8 cellular contexts compared by ENCODE assay signal in genomic region chr15:66293419-66294156, GRCh38. TPM values are rescaled to one million over a fixed set of nuclear protein-coding genes. Genes with fewer than 3 reads are reported as not detected.
A peak's percentile ranks its signal among the peaks of the same experiment; 100 is the strongest.
DNase-seq lines count a peak whose midpoint lies in the region; ATAC-seq and TF ChIP-seq lines count a peak whose summit lies in the region.

Gene DIS3L, plus strand, starts transcription at chr15:66293568. Its CDS starts 29 bp downstream, at chr15:66293597.

- H3K9me3 ChIP-seq in PC-3 (ENCODE audit: low read length) (no peaks in the 10 kb centered on the region), esophagus muscularis mucosa (no peaks in the 10 kb centered on the region)

- no peaks in the 10 kb centered on the region for H3K9me3 Mint-ChIP-seq in activated T-cell treated with anti-CD3 and anti-CD28 coated beads, Interleukin-2, amount 50 U/mL, for 24 hours
- H3K9me3 Mint-ChIP-seq in naive B cell, result no peaks in the 10 kb centered on the region
- H3K9me3 Mint-ChIP-seq in stimulated activated naive B cell treated with anti-CD40 and anti-IgM and Interleukin-4, amounts not matched to agents 10 μg/mL and 1 μg/mL and 100 μg/mL, for 72 hours, result no peaks in the 10 kb centered on the region

- H2AFZ ChIP-seq in PC-3 (ENCODE audit: low read length), result peak within 1 kb of the TSS; percentile 89

- H3K27me3 ChIP-seq in PC-3 (ENCODE audit: low read length), result no peaks in the 10 kb centered on the region
- H3K27me3 ChIP-seq in esophagus muscularis mucosa, result no peaks in the 10 kb centered on the region

- H3K4me3 ChIP-seq in AG10803 (ENCODE audit: low read length) (peak within 1 kb of the TSS; percentile 70), PC-3 (ENCODE audit: low read length) (peak within 1 kb of the TSS; percentile 86), esophagus muscularis mucosa (peak within 1 kb of the TSS; percentile 65 to 83 (median 72))

- no peaks in the 10 kb centered on the region for H3F3A ChIP-seq in PC-3 (ENCODE audit: low read length, unreplicated experiment)

- 0% methylated on average over 11 of the region's 92 CpGs for WGBS in esophagus muscularis mucosa

- TF ChIP-seq EP300 in esophagus muscularis mucosa (IDR thresholded peaks at IDR 0.05), result no peak

- DNase-seq in AG10803 (ENCODE audit: low read depth), result peak; percentile 48
- DNase-seq in PC-3, result peak; percentile 59
- DNase-seq in activated T-cell treated with anti-CD3 and anti-CD28 coated beads, Interleukin-2, amount 50 U/mL, for 24 hours, result peak; percentile 84
- no peak for DNase-seq in esophagus muscularis mucosa (ENCODE audit: extremely low spot score)
- peak; percentile 70 for DNase-seq in naive B cell
- DNase-seq in stimulated activated naive B cell treated with anti-CD40 and anti-IgM and Interleukin-4, amounts not matched to agents 10 μg/mL and 1 μg/mL and 100 μg/mL, for 72 hours, result peak; percentile 60

- H3K36me3 ChIP-seq in PC-3 (ENCODE audit: low read depth, low read length) (peaks cover 2% of the 10 kb centered on the region; the same call in 1 of the 2 replicates), esophagus muscularis mucosa (peaks cover 0 to 7% (median 0%) of the 10 kb centered on the region in 4 donors)

- in situ Hi-C loops in GM18951 (cut with MboI; ENCODE audit: low sequenced_read_pairs, unreplicated experiment), result no loop called here

- POLR2A ChIA-PET in PC-3 (lab: Charles Lee; ENCODE audit: unreplicated experiment), result no interaction called here

- no peaks in the 10 kb centered on the region for H3K9me2 ChIP-seq in PC-3 (replicated peaks; ENCODE audit: low read length)

- H3K4me1 Mint-ChIP-seq in activated T-cell treated with anti-CD3 and anti-CD28 coated beads, Interleukin-2, amount 50 U/mL, for 24 hours (ENCODE audit: low read depth), result peaks cover 53% of the 10 kb centered on the region
- peaks cover 12 to 43% (median 25%) of the 10 kb centered on the region in 3 donors for H3K4me1 Mint-ChIP-seq in naive B cell
- H3K4me1 Mint-ChIP-seq in stimulated activated naive B cell treated with anti-CD40 and anti-IgM and Interleukin-4, amounts not matched to agents 10 μg/mL and 1 μg/mL and 100 μg/mL, for 72 hours, result peaks cover 23 to 33% of the 10 kb centered on the region in 2 donors

- H3K27ac Mint-ChIP-seq in activated T-cell treated with anti-CD3 and anti-CD28 coated beads, Interleukin-2, amount 50 U/mL, for 24 hours, result peak within 1 kb of the TSS; percentile 95
- peak within 1 kb of the TSS; percentile 90 to 96 (median 94) for H3K27ac Mint-ChIP-seq in naive B cell
- peak within 1 kb of the TSS; percentile 96 for H3K27ac Mint-ChIP-seq in stimulated activated naive B cell treated with anti-CD40 and anti-IgM and Interleukin-4, amounts not matched to agents 10 μg/mL and 1 μg/mL and 100 μg/mL, for 72 hours

- TF ChIP-seq POLR2A in GM18951 (IDR thresholded peaks at IDR 0.05; ENCODE audit: extremely low read depth, insufficient read depth, insufficient read length), result peak; percentile 70
- no peak for TF ChIP-seq POLR2A in esophagus muscularis mucosa (IDR thresholded peaks at IDR 0.05; ENCODE audit: low read depth)

- H4K20me1 ChIP-seq in PC-3 (ENCODE audit: low read length), result no peaks in the 10 kb centered on the region

- H3K9ac ChIP-seq in PC-3 (ENCODE audit: low read length), result peak within 1 kb of the TSS; percentile 85

- peaks cover 38% of the 10 kb centered on the region for H3K79me2 ChIP-seq in PC-3 (ENCODE audit: low read length)

- intact Hi-C loops in PC-3 (cut with micrococcal nuclease), result loop anchor here (10.0 kb wide), 1 partner anchor 211 kb away; the partner anchor contains the start of genes RPL4 and ZWILCH
- intact Hi-C loops in esophagus muscularis mucosa (cut with DNase I), result no loop called here

- no peaks in the 10 kb centered on the region for H3K27me3 Mint-ChIP-seq in activated T-cell treated with anti-CD3 and anti-CD28 coated beads, Interleukin-2, amount 50 U/mL, for 24 hours
- no peaks in the 10 kb centered on the region for H3K27me3 Mint-ChIP-seq in naive B cell
- H3K27me3 Mint-ChIP-seq in stimulated activated naive B cell treated with anti-CD40 and anti-IgM and Interleukin-4, amounts not matched to agents 10 μg/mL and 1 μg/mL and 100 μg/mL, for 72 hours, result no peaks in the 10 kb centered on the region

- ATAC-seq in HG03175 (IDR thresholded peaks at IDR 0.05; ENCODE audit: unreplicated experiment) (peak; percentile 66), PC-3 (peak; percentile 78), naive B cell (ENCODE audit: low read depth in 2 of 2) (peak; percentile 75 to 76)
- ATAC-seq in stimulated activated naive B cell treated with anti-CD40 and anti-IgM and Interleukin-4, amounts not matched to agents 10 μg/mL and 1 μg/mL and 100 μg/mL, for 72 hours (replicated peaks), result peak; percentile 79 to 86

- H3K27ac ChIP-seq in PC-3 (ENCODE audit: low read length), result peak within 1 kb of the TSS; percentile 64
- peak within 1 kb of the TSS; percentile 91 to 94 (median 92) for H3K27ac ChIP-seq in esophagus muscularis mucosa (replicated peaks in 1 of 4)

- peak within 1 kb of the TSS; percentile 99 for H3K4me2 ChIP-seq in PC-3 (ENCODE audit: low read length)

- peaks cover 27% of the 10 kb centered on the region for H3K4me1 ChIP-seq in PC-3 (ENCODE audit: insufficient read depth, low read length)
- H3K4me1 ChIP-seq in esophagus muscularis mucosa, result peaks cover 23 to 59% (median 43%) of the 10 kb centered on the region in 4 donors

- H3K36me3 Mint-ChIP-seq in activated T-cell treated with anti-CD3 and anti-CD28 coated beads, Interleukin-2, amount 50 U/mL, for 24 hours (ENCODE audit: low read depth), result peaks cover 46% of the 10 kb centered on the region
- H3K36me3 Mint-ChIP-seq in naive B cell, result no peaks in the 10 kb centered on the region
- H3K36me3 Mint-ChIP-seq in stimulated activated naive B cell treated with anti-CD40 and anti-IgM and Interleukin-4, amounts not matched to agents 10 μg/mL and 1 μg/mL and 100 μg/mL, for 72 hours, result peaks cover under 1 to 7% of the 10 kb centered on the region in 2 donors

- CTCF ChIA-PET in PC-3 (lab: Charles Lee), result no interaction called here

- peak within 1 kb of the TSS; percentile 88 for H3K4me3 Mint-ChIP-seq in activated T-cell treated with anti-CD3 and anti-CD28 coated beads, Interleukin-2, amount 50 U/mL, for 24 hours
- peak within 1 kb of the TSS; percentile 87 to 94 (median 90) for H3K4me3 Mint-ChIP-seq in naive B cell
- H3K4me3 Mint-ChIP-seq in stimulated activated naive B cell treated with anti-CD40 and anti-IgM and Interleukin-4, amounts not matched to agents 10 μg/mL and 1 μg/mL and 100 μg/mL, for 72 hours, result peak within 1 kb of the TSS; percentile 89 to 91

- TF ChIP-seq CTCF in AG10803 (conservative IDR thresholded peaks at IDR 0.05; ENCODE audit: low read length) (no peak), PC-3 (conservative IDR thresholded peaks at IDR 0.05; ENCODE audit: low read depth, low read length) (no peak), esophagus muscularis mucosa (IDR thresholded peaks at IDR 0.05) (no peak)

- BruUV-seq in PC-3 (replicated peaks; lab: Mats Ljungman, UMichigan), result no TSS peak

RNA-seq across cellular contexts. Expression of gene DIS3L, which starts in this region (rescaled TPM):
- total RNA-seq in PC-3 (2014; rRNA removed) (18.7 and 19.9 TPM in 2 replicates), esophagus muscularis mucosa (10 to 100 TPM; 33.3 to 47.9 (median 34.8) TPM)
- polyA plus RNA-seq in naive B cell (ENCODE audit: low read depth in 6 of 6), result 10 to 100 TPM; 21.8 to 38.4 (median 23.7) TPM
